Comparison of ENCODE assay signal across 1 cellular context in the genomic region with DNA sequence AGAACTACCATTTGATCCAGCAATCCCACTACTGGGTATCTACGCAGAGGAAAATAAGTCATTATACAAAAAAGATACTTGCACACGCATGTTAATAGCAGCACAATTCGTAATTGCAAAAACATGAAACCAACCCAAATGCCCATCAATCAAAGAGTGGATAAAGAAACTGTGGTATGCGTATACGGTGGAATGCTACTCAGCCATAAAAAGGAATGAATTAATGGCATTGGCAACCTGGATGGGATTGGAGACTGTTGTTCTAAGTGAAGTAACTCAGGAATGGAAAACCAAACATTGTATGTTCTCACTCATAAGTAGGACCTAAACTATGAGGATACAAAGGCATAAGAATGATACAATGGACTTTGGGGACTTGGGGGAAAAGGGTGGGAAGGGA.
A peak's percentile ranks its signal among the peaks of the same experiment; 100 is the strongest.
TF ChIP-seq lines count a peak whose summit lies in the region.

No MANE protein-coding gene starts in this region.

TF ChIP-seq in HCT116, 20 proteins besides CTCF, POLR2A, EP300 and RAD21:
- TF ChIP-seq CBX3 (IDR thresholded peaks at IDR 0.05; ENCODE audit: low read depth), result 0 out of 2 replicates have a peak, but pooled peaks have one; percentile 13
